11 cellular contexts compared by ENCODE assay signal in the genomic region with DNA sequence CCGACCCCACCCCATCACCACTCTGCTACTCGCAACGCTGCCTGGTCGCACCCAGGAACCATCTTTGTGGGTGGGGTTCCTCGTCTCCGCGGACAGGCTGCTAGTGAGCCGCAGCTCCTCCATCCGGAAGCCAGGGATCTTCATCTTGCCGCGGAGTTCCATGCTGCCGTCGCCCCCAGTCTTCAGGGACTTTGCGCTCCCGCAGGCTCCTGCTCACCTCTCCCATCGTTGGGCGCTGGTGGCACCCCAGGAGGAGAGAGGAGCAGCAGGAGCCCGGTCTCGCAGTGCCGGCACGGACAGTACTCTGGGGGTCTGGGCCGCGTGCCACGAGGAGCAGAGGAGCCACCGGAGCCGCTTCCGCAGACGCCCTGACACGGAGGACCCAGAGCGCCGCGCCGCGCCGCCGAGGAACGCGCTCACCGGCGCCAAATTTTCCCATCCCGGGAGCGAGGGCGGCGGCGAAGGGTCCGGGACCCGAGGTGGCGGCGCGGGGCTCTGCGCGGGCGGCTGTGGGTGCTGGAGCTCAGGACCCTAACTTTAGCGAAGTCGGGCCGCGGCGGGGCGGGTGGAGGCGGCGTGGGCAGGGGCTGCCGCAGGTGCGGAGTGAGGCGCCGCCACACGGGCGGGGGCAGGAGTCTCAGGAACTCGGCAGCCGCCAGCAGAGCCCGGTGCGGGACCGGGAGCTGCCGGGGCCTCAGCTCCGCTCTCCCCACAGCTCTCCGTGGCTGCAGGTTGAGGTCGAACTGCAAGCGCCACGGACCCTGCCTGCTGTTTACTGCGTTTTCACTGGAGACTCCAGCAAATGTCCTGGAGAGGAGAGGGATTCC.
A peak's percentile ranks its signal among the peaks of the same experiment; 100 is the strongest.
DNase-seq lines count a peak whose midpoint lies in the region; ATAC-seq and TF ChIP-seq lines count a peak whose summit lies in the region.
"Had no signal": no experiment of that assay in that cellular context is flagged by ENCODE, and none has a peak within 500 bp of the region (broad histone marks: within the 10 kb centered on the region; RNA-seq: fewer than 3 reads in every experiment).

No MANE protein-coding gene starts in this region.

- no peak for TF ChIP-seq RAD21 in SK-N-SH (IDR thresholded peaks at IDR 0.05; ENCODE audit: low read length)

- TF ChIP-seq CTCF in GM10266 (IDR thresholded peaks at IDR 0.05; ENCODE audit: control insufficient read depth, insufficient read depth, low read depth, missing control alignments) (no peak), SK-N-SH (IDR thresholded peaks at IDR 0.05) (no peak), hepatocyte (IDR thresholded peaks at IDR 0.05; ENCODE audit: poor library complexity) (no peak)

- H3K9me3 ChIP-seq in SK-N-SH = no peaks in the 10 kb centered on the region
- H3K9me3 ChIP-seq in hepatocyte (ENCODE audit: low read depth) = no peaks in the 10 kb centered on the region

- H2AFZ ChIP-seq in SK-N-SH (ENCODE audit: low read depth) = no peak overlapping the region
- H2AFZ ChIP-seq in hepatocyte = peak overlapping the region; percentile 93

- CTCF ChIA-PET in SK-N-SH (lab: Yijun Ruan, JAX) = interaction anchor here (1.2 to 1.4 kb wide), 5 partner anchors 10 to 1290 kb away, joined by 3 to 4 read pairs (median 3); no protein-coding TSS in a partner anchor

- POLR2A ChIA-PET in SK-N-SH (lab: Yijun Ruan, JAX) = interaction anchor here (0.6 kb wide), 1 partner anchor 290 kb away, joined by 5 read pairs; no protein-coding TSS in a partner anchor

- WGBS in SK-N-SH (ENCODE audit: low lambda C conversion rate) = 5% methylated on average over 20 of the region's 79 CpGs
- WGBS in hepatocyte (ENCODE audit: low lambda C conversion rate, missing lambda C conversion rate) = 3% methylated on average over 48 of the region's 79 CpGs

- H3K4me2 ChIP-seq in SK-N-SH (peak overlapping the region; percentile 84), hepatocyte (peak overlapping the region; percentile 97)

- H4K20me1 ChIP-seq in SK-N-SH (ENCODE audit: insufficient read depth) = no peaks in the 10 kb centered on the region
- no peaks in the 10 kb centered on the region for H4K20me1 ChIP-seq in hepatocyte (ENCODE audit: insufficient read depth, poor library complexity, severe bottlenecking)

- H3K9ac ChIP-seq in SK-N-SH = no peak overlapping the region

- no peaks in the 10 kb centered on the region for H3K79me2 ChIP-seq in SK-N-SH (ENCODE audit: insufficient read depth)
- H3K79me2 ChIP-seq in hepatocyte = no peaks in the 10 kb centered on the region

- DNase-seq in GM10266 (ENCODE audit: extremely low spot score) (peak; percentile 15), SK-N-SH (peak; percentile 74), hepatocyte (ENCODE audit: low spot score) (peak; percentile 50), retina (peak; percentile 86), hippocampal formation (lab: John Stamatoyannopoulos, UW) (no peak)
- DNase-seq in stimulated activated CD4-positive, alpha-beta T cell treated with anti-CD3 and anti-CD28 coated beads, Interleukin-4, amount 100 ng/mL, for 24 hours = no peak
- DNase-seq: activated CD4-positive, alpha-beta memory T cell treated with anti-CD3 and anti-CD28 coated beads for 36 hours; GDM1; NCI-H226 had no signal

- H3K36me3 ChIP-seq in SK-N-SH (replicated peaks in 1 of 2; ENCODE audit: control insufficient read depth in 1 of 2, insufficient read depth in 2 of 2, low read length in 1 of 2) (no peaks in the 10 kb centered on the region), hepatocyte (replicated peaks; ENCODE audit: insufficient read depth, low read depth) (no peaks in the 10 kb centered on the region)

- H3K27me3 ChIP-seq in SK-N-SH (ENCODE audit: insufficient read depth) (no peaks in the 10 kb centered on the region; the same call in 1 of the 2 replicates), hepatocyte (peaks cover 24% of the 10 kb centered on the region)

- no peak for ATAC-seq in HG02642 (IDR thresholded peaks at IDR 0.05; ENCODE audit: poor library complexity, unreplicated experiment)
- no peak for ATAC-seq in GM18909 (IDR thresholded peaks at IDR 0.05; ENCODE audit: poor library complexity, unreplicated experiment)

- TF ChIP-seq EP300 in SK-N-SH (IDR thresholded peaks at IDR 0.05; ENCODE audit: borderline replicate concordance in 1 of 2, low read depth in 1 of 2, low read length in 1 of 2) = no peak

- H3K9me2 ChIP-seq in SK-N-SH (no peaks in the 10 kb centered on the region), hepatocyte (replicated peaks; ENCODE audit: insufficient read depth) (no peaks in the 10 kb centered on the region)

- peak overlapping the region; percentile 50 to 57 for H3K4me3 ChIP-seq in SK-N-SH (ENCODE audit: low read depth in 2 of 2, low read length in 1 of 2)
- H3K4me3 ChIP-seq in hepatocyte = peak overlapping the region; percentile 89

- H3F3A ChIP-seq in SK-N-SH (replicated peaks; ENCODE audit: insufficient read depth) = no peaks in the 10 kb centered on the region

- H3K27ac ChIP-seq in SK-N-SH (ENCODE audit: low read depth in 2 of 2, low read length in 1 of 2) = no peak overlapping the region; a peak in 1 of 4 replicates
- peak overlapping the region; percentile 44 for H3K27ac ChIP-seq in hepatocyte

- H3K4me1 ChIP-seq in SK-N-SH (ENCODE audit: control insufficient read depth in 1 of 2, insufficient read depth in 2 of 2, low read depth in 1 of 2, low read length in 1 of 2) = peaks cover 0 to 11% of the 10 kb centered on the region in 2 experiments; a peak in 1 of 4 replicates
- no peaks in the 10 kb centered on the region for H3K4me1 ChIP-seq in hepatocyte (ENCODE audit: insufficient read depth)

TF ChIP-seq in SK-N-SH, 30 proteins besides CTCF, POLR2A, EP300 and RAD21:
- no peak for TF ChIP-seq RCOR1 (IDR thresholded peaks at IDR 0.05; ENCODE audit: low read length)
- no peak for TF ChIP-seq FOXM1 (IDR thresholded peaks at IDR 0.05; ENCODE audit: low read depth)
- no peak for TF ChIP-seq NRF1 (IDR thresholded peaks at IDR 0.05; ENCODE audit: low read depth, low read length)
- TF ChIP-seq GATA2 (CRISPR knock-in tag; IDR thresholded peaks at IDR 0.05) = no peak
- no peak for TF ChIP-seq FOSL2 (IDR thresholded peaks at IDR 0.05; ENCODE audit: borderline replicate concordance, low read depth)
TF ChIP-seq in SK-N-SH: peak in this region for 0.

Comparison
In these comparisons a context has a peak if more than half of its experiments do, and no peak if none do; other contexts are left out.
1. DNase-seq: peak in GM10266 (single experiment), SK-N-SH (single experiment), hepatocyte (single experiment) and retina (single experiment); none in stimulated activated CD4-positive, alpha-beta T cell treated with anti-CD3 and anti-CD28 coated beads, Interleukin-4, amount 100 ng/mL, for 24 hours (single experiment) and hippocampal formation (0 of 2).